21 cellular contexts compared by ENCODE assay signal in the genomic region with DNA sequence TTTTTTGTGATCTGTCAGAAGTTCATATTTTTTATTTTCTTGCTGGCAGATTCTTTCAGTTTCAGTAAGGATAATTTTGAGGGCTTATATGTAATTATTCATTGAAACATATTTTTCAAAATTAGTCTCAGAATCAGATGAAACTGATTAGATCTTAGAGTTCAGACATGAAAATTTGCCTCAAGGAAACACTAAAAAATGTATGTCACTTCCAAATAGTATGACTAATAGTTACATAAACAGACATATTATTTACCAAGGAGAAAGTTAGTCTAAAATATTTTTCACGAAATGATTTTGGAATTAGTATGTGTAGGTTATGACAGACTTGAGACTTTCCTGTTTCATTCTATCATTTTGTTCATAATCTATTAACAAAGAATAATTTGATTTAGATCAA.
DNase-seq lines count a peak whose midpoint lies in the region; ATAC-seq, FAIRE-seq and TF ChIP-seq lines count a peak whose summit lies in the region.
"Had no signal": no experiment of that assay in that cellular context is flagged by ENCODE, and none has a peak within 500 bp of the region (broad histone marks: within the 10 kb centered on the region; RNA-seq: fewer than 3 reads in every experiment).

No MANE protein-coding gene starts in this region.

- no peaks in the 10 kb centered on the region for H3K9me1 ChIP-seq in endothelial cell of umbilical vein (replicated peaks; ENCODE audit: control insufficient read depth, extremely low read depth, insufficient read depth, low read length)

- H4K20me1 ChIP-seq in endothelial cell of umbilical vein (replicated peaks; ENCODE audit: control insufficient read depth, extremely low read depth, insufficient read depth, low read length), result no peaks in the 10 kb centered on the region

- no peaks in the 10 kb centered on the region for H3K27me3 Mint-ChIP-seq in Calu3 (ENCODE audit: unreplicated experiment)
- H3K27me3 Mint-ChIP-seq in HFFc6 (ENCODE audit: insufficient read depth), result peaks cover 1% of the 10 kb centered on the region; the same call in 1 of the 2 replicates
- H3K27me3 Mint-ChIP-seq in T-helper 2 cell treated with Interferon-gamma antibody and Interleukin-4, amounts not matched to agents 5 μg/mL and 100 μg/mL, for 36 hours (ENCODE audit: low read depth), result no peaks in the 10 kb centered on the region
- H3K27me3 Mint-ChIP-seq: IgD-negative memory B cell had no signal

- H3K36me3 Mint-ChIP-seq in Calu3 (ENCODE audit: insufficient read depth, unreplicated experiment) (no peaks in the 10 kb centered on the region), HFFc6 (ENCODE audit: low read depth) (peaks cover 33% of the 10 kb centered on the region)
- H3K36me3 Mint-ChIP-seq in T-helper 2 cell treated with Interferon-gamma antibody and Interleukin-4, amounts not matched to agents 5 μg/mL and 100 μg/mL, for 36 hours (ENCODE audit: low read depth), result no peaks in the 10 kb centered on the region
- H3K36me3 Mint-ChIP-seq: CD14-positive monocyte, IgD-negative memory B cell had no signal

- H3K9me3 Mint-ChIP-seq in Calu3 (ENCODE audit: low read depth, unreplicated experiment) (no peaks in the 10 kb centered on the region), HFFc6 (peaks cover 14% of the 10 kb centered on the region)
- peaks cover 12% of the 10 kb centered on the region for H3K9me3 Mint-ChIP-seq in T-helper 2 cell treated with Interferon-gamma antibody and Interleukin-4, amounts not matched to agents 5 μg/mL and 100 μg/mL, for 36 hours

- no peak for DNase-seq in Calu3
- no peak for DNase-seq in HFFc6
- DNase-seq in endothelial cell of umbilical vein (ENCODE audit: low read depth, low spot score), result peak; percentile 5
- no peak for DNase-seq in pancreas
- no peak for DNase-seq in T-helper 2 cell treated with Interferon-gamma antibody and Interleukin-4, amounts not matched to agents 5 μg/mL and 100 μg/mL, for 36 hours (ENCODE audit: low spot score)
- no peak for DNase-seq in Peyer's patch
- DNase-seq in NCI-H226, result no peak
- DNase-seq: DMS79 treated with DMSO at 0.1 percent for 48 hours, GDM1, H9, Karpas-422, MG63, NCI-H1092, NCI-H1694, NCI-H524, NCI-H82, OCI-M1, SIG-M5 had no signal

- H2AFZ ChIP-seq in endothelial cell of umbilical vein (ENCODE audit: low read depth, low read length), result no peak overlapping the region

- BruUV-seq in Calu3 (replicated peaks; lab: Mats Ljungman, UMichigan) (no TSS peak), endothelial cell of umbilical vein (replicated peaks; lab: Mats Ljungman, UMichigan) (no TSS peak)

- no peak overlapping the region for H3K4me3 ChIP-seq in endothelial cell of umbilical vein (replicated peaks in 1 of 3; ENCODE audit: insufficient read depth in 1 of 3, low read depth in 1 of 3, low read length in 3 of 3)
- no peak overlapping the region for H3K4me3 ChIP-seq in pancreas
- no peak overlapping the region for H3K4me3 ChIP-seq in Peyer's patch
- H3K4me3 ChIP-seq: MG63 had no signal

- no peak for ATAC-seq in pancreas

- H3K27ac ChIP-seq in endothelial cell of umbilical vein (ENCODE audit: insufficient read depth, low read depth, low read length) (no peak overlapping the region), pancreas (no peak overlapping the region), Peyer's patch (no peak overlapping the region)
- H3K27ac ChIP-seq: RWPE1 had no signal

- H3K4me3 Mint-ChIP-seq in Calu3 (ENCODE audit: low read depth, unreplicated experiment) (no peak overlapping the region), HFFc6 (peak overlapping the region; percentile 8)
- no peak overlapping the region for H3K4me3 Mint-ChIP-seq in T-helper 2 cell treated with Interferon-gamma antibody and Interleukin-4, amounts not matched to agents 5 μg/mL and 100 μg/mL, for 36 hours
- H3K4me3 Mint-ChIP-seq: CD14-positive monocyte, H9, IgD-negative memory B cell had no signal

- TF ChIP-seq CTCF in Calu3 (IDR thresholded peaks at IDR 0.05; ENCODE audit: unreplicated experiment) (no peak), HFFc6 (IDR thresholded peaks at IDR 0.05) (no peak), endothelial cell of umbilical vein (IDR thresholded peaks at IDR 0.05; ENCODE audit: extremely low read depth in 1 of 2, insufficient read depth in 1 of 2, low read depth in 1 of 2, low read length in 2 of 2) (no peak), pancreas (IDR thresholded peaks at IDR 0.05) (no peak), Peyer's patch (IDR thresholded peaks at IDR 0.05) (no peak)

- H3K4me1 Mint-ChIP-seq in Calu3 (ENCODE audit: low read depth, unreplicated experiment) (peaks cover 28% of the 10 kb centered on the region), HFFc6 (ENCODE audit: low read depth) (peaks cover 46% of the 10 kb centered on the region)
- H3K4me1 Mint-ChIP-seq in T-helper 2 cell treated with Interferon-gamma antibody and Interleukin-4, amounts not matched to agents 5 μg/mL and 100 μg/mL, for 36 hours (ENCODE audit: low read depth), result no peaks in the 10 kb centered on the region
- H3K4me1 Mint-ChIP-seq: CD14-positive monocyte, H9, IgD-negative memory B cell had no signal

- no peak overlapping the region for H3K4me2 ChIP-seq in endothelial cell of umbilical vein (ENCODE audit: insufficient read depth, low read length)

- POLR2A ChIA-PET in endothelial cell of umbilical vein (lab: Charles Lee), result no interaction called here

- 60 to 68% methylated on average over 1 of the region's 1 CpG for WGBS in pancreas, 2 donors

- H3K27ac Mint-ChIP-seq in Calu3 (ENCODE audit: unreplicated experiment), result peak overlapping the region; percentile 73
- peak overlapping the region; percentile 42 for H3K27ac Mint-ChIP-seq in HFFc6
- H3K27ac Mint-ChIP-seq in T-helper 2 cell treated with Interferon-gamma antibody and Interleukin-4, amounts not matched to agents 5 μg/mL and 100 μg/mL, for 36 hours, result no peak overlapping the region
- H3K27ac Mint-ChIP-seq: CD14-positive monocyte, H9, IgD-negative memory B cell had no signal

- H3K9me3 ChIP-seq in endothelial cell of umbilical vein (replicated peaks; ENCODE audit: control insufficient read depth, insufficient read depth, low read length), result no peaks in the 10 kb centered on the region
- no peaks in the 10 kb centered on the region for H3K9me3 ChIP-seq in pancreas
- no peaks in the 10 kb centered on the region for H3K9me3 ChIP-seq in Peyer's patch
- H3K9me3 ChIP-seq: MG63 had no signal

- TF ChIP-seq POLR2A in endothelial cell of umbilical vein (IDR thresholded peaks at IDR 0.05; ENCODE audit: low read depth, low read length) (no peak), Peyer's patch (IDR thresholded peaks at IDR 0.05) (no peak)

- FAIRE-seq in endothelial cell of umbilical vein (lab: Jason Lieb, UNC) (no peak), pancreas (lab: Jason Lieb, UNC) (peak; percentile 5)

- dilution Hi-C loops in endothelial cell of umbilical vein (cut with MboI; ENCODE audit: extremely low pct_ligation_motif_present, low sequenced_read_pairs), result no loop called here

- H3K79me2 ChIP-seq in endothelial cell of umbilical vein (ENCODE audit: control insufficient read depth, insufficient read depth, low read length), result no peaks in the 10 kb centered on the region

- H3K9ac ChIP-seq in endothelial cell of umbilical vein (replicated peaks; ENCODE audit: extremely low read depth, insufficient read depth, low read length), result no peak overlapping the region

- no peaks in the 10 kb centered on the region for H3K4me1 ChIP-seq in endothelial cell of umbilical vein (ENCODE audit: control insufficient read depth, extremely low read depth, insufficient read depth, low read length)
- H3K4me1 ChIP-seq in pancreas, result no peaks in the 10 kb centered on the region
- H3K4me1 ChIP-seq in Peyer's patch, result no peaks in the 10 kb centered on the region

- intact Hi-C loops in Calu3 (cut with micrococcal nuclease; ENCODE audit: unreplicated experiment), result no loop called here
- intact Hi-C loops in endothelial cell of umbilical vein (cut with micrococcal nuclease), result no loop called here
- intact Hi-C loops in pancreas (cut with DNase I), result no loop called here

- H3K36me3 ChIP-seq in endothelial cell of umbilical vein (ENCODE audit: control insufficient read depth in 2 of 2, extremely low read depth in 1 of 2, insufficient read depth in 2 of 2, low read length in 2 of 2), result no peaks in the 10 kb centered on the region
- no peaks in the 10 kb centered on the region for H3K36me3 ChIP-seq in pancreas
- no peaks in the 10 kb centered on the region for H3K36me3 ChIP-seq in Peyer's patch
- H3K36me3 ChIP-seq: MG63 had no signal

- no peaks in the 10 kb centered on the region for H3K27me3 ChIP-seq in endothelial cell of umbilical vein (ENCODE audit: control insufficient read depth in 2 of 2, insufficient read depth in 2 of 2, low read length in 2 of 2)
- no peaks in the 10 kb centered on the region for H3K27me3 ChIP-seq in pancreas
- H3K27me3 ChIP-seq in Peyer's patch, result no peaks in the 10 kb centered on the region
- H3K27me3 ChIP-seq: MG63 had no signal

- CTCF ChIA-PET in Calu3 (lab: Charles Lee), result interaction anchor here (1.0 kb wide), 1 partner anchor 629 kb away, joined by 3 read pairs; a partner anchor contains a TSS
- CTCF ChIA-PET in endothelial cell of umbilical vein (lab: Charles Lee), result interaction anchor here (0.8 kb wide), 1 partner anchor 629 kb away, joined by 4 read pairs; no protein-coding TSS in a partner anchor

TF ChIP-seq in endothelial cell of umbilical vein, 7 proteins besides CTCF, POLR2A, EP300 and RAD21:
- peak; percentile 14 for TF ChIP-seq GATA2 (IDR thresholded peaks at IDR 0.05; ENCODE audit: insufficient read depth, insufficient read length, low read depth, low read length)
- TF ChIP-seq MYC (IDR thresholded peaks at IDR 0.05; ENCODE audit: low read depth, low read length), result no peak
- TF ChIP-seq EZH2 (IDR thresholded peaks at IDR 0.05; ENCODE audit: borderline replicate concordance, low read depth, low read length, severe bottlenecking), result no peak
- TF ChIP-seq POLR2AphosphoS5 (IDR thresholded peaks at IDR 0.05; ENCODE audit: insufficient read depth, low read depth, low read length), result no peak
- TF ChIP-seq, protein P1, sequence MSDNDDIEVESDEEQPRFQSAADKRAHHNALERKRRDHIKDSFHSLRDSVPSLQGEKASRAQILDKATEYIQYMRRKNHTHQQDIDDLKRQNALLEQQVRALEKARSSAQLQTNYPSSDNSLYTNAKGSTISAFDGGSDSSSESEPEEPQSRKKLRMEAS (IDR thresholded peaks at IDR 0.05; ENCODE audit: insufficient read depth, insufficient read length), result no peak
- TF ChIP-seq JUN (IDR thresholded peaks at IDR 0.05; ENCODE audit: borderline replicate concordance, insufficient read depth, insufficient read length, low read depth), result no peak
- TF ChIP-seq FOS (IDR thresholded peaks at IDR 0.05; ENCODE audit: borderline replicate concordance, insufficient read depth, low read length), result peak; percentile 25
